Comparison of ENCODE assay signal across 21 cellular contexts in genomic region chr2:37181726-37182684, GRCh38. TPM values are rescaled to one million over a fixed set of nuclear protein-coding genes. Genes with fewer than 3 reads are reported as not detected.
DNase-seq lines count a peak whose midpoint lies in the region; ATAC-seq and TF ChIP-seq lines count a peak whose summit lies in the region.
"Had no signal": no experiment of that assay in that cellular context is flagged by ENCODE, and none has a peak within 500 bp of the region (broad histone marks: within the 10 kb centered on the region; RNA-seq: fewer than 3 reads in every experiment).

No MANE protein-coding gene starts in this region.

- no peak overlapping the region for H3K4me3 Mint-ChIP-seq in endothelial cell (ENCODE audit: unreplicated experiment)
- H3K4me3 Mint-ChIP-seq: neural crest cell had no signal

- DNase-seq in NCI-H460 (ENCODE audit: extremely low read depth, low read depth) (peak; percentile 74), endothelial cell (ENCODE audit: low spot score) (no peak), NCI-H446 (lab: John Stamatoyannopoulos, UW) (no peak), NCI-H748 (lab: John Stamatoyannopoulos, UW; ENCODE audit: unreplicated experiment) (no peak), NCI-H510A (lab: John Stamatoyannopoulos, UW) (no peak)
- DNase-seq: activated CD8-positive, alpha-beta memory T cell treated with anti-CD3 and anti-CD28 coated beads, Interleukin-2, amount 50 U/mL, for 4 hours; activated naive CD4-positive, alpha-beta T cell treated with Interleukin-2 at 50 U/mL for 16 hours; brain microvascular endothelial cell; GOT3; KBM-7; NCI-H1092 treated with DMSO at 0.1 percent for 48 hours; NCI-H2171 had no signal

- H3K9ac ChIP-seq in ES-I3 (ENCODE audit: low read depth, low read length), result peak overlapping the region; percentile 21; the same call in 1 of the 2 replicates
- H3K9ac ChIP-seq in parathyroid adenoma, result no peak overlapping the region
- H3K9ac ChIP-seq: BLaER1 treated with 17β-estradiol and CSF1 and Interleukin-3, amounts not matched to agents 10 nM and 100 nM had no signal

- peak overlapping the region; percentile 61 for H3K4me2 ChIP-seq in parathyroid adenoma (ENCODE audit: low read length)
- H3K4me2 ChIP-seq: BLaER1 treated with 17β-estradiol and CSF1 and Interleukin-3, amounts not matched to agents 10 nM and 100 nM had no signal

- H3K9me3 ChIP-seq in ES-I3 (ENCODE audit: control insufficient read depth, insufficient read depth, low read length), result no peaks in the 10 kb centered on the region
- no peaks in the 10 kb centered on the region for H3K9me3 ChIP-seq in parathyroid adenoma (ENCODE audit: control insufficient read depth, low read length)
- H3K9me3 ChIP-seq: BLaER1 treated with 17β-estradiol and CSF1 and Interleukin-3, amounts not matched to agents 10 nM and 100 nM; thyroid gland had no signal

- no peak overlapping the region for H3K27ac ChIP-seq in parathyroid adenoma
- H3K27ac ChIP-seq: BLaER1 treated with 17β-estradiol and CSF1 and Interleukin-3, amounts not matched to agents 10 nM and 100 nM; brain microvascular endothelial cell; thyroid gland had no signal

- no peak for TF ChIP-seq CTCF in endothelial cell (IDR thresholded peaks at IDR 0.05; ENCODE audit: unreplicated experiment)
- TF ChIP-seq CTCF in parathyroid adenoma (IDR thresholded peaks at IDR 0.05), result no peak

- H3K36me3 ChIP-seq in ES-I3 (ENCODE audit: insufficient read depth, low read length), result no peaks in the 10 kb centered on the region
- H3K36me3 ChIP-seq in parathyroid adenoma (ENCODE audit: control insufficient read depth, insufficient read depth, low read length), result no peaks in the 10 kb centered on the region
- H3K36me3 ChIP-seq: BLaER1 treated with 17β-estradiol and CSF1 and Interleukin-3, amounts not matched to agents 10 nM and 100 nM; brain microvascular endothelial cell; thyroid gland had no signal

- H3K27me3 ChIP-seq in parathyroid adenoma (ENCODE audit: control insufficient read depth, insufficient read depth, low read length), result no peaks in the 10 kb centered on the region
- H3K27me3 ChIP-seq: BLaER1 treated with 17β-estradiol and CSF1 and Interleukin-3, amounts not matched to agents 10 nM and 100 nM; brain microvascular endothelial cell; thyroid gland had no signal

- no peaks in the 10 kb centered on the region for H3K36me3 Mint-ChIP-seq in endothelial cell (ENCODE audit: low read depth, unreplicated experiment)

- H3K79me2 ChIP-seq in parathyroid adenoma, result no peaks in the 10 kb centered on the region

- H3K4me1 ChIP-seq in ES-I3 (ENCODE audit: insufficient read depth, low read length), result peaks cover 19% of the 10 kb centered on the region
- peaks cover 5% of the 10 kb centered on the region for H3K4me1 ChIP-seq in parathyroid adenoma
- H3K4me1 ChIP-seq: BLaER1 treated with 17β-estradiol and CSF1 and Interleukin-3, amounts not matched to agents 10 nM and 100 nM; thyroid gland had no signal

- peak overlapping the region; percentile 1 for H2AFZ ChIP-seq in parathyroid adenoma

- peaks cover 7% of the 10 kb centered on the region for H3K4me1 Mint-ChIP-seq in endothelial cell (ENCODE audit: unreplicated experiment)
- H3K4me1 Mint-ChIP-seq: neural crest cell had no signal

- H3K27me3 Mint-ChIP-seq in endothelial cell (ENCODE audit: unreplicated experiment), result no peaks in the 10 kb centered on the region

- H3K4me3 ChIP-seq in parathyroid adenoma (ENCODE audit: low read depth, low read length), result no peak overlapping the region
- H3K4me3 ChIP-seq: BLaER1 treated with 17β-estradiol and CSF1 and Interleukin-3, amounts not matched to agents 10 nM and 100 nM; lung; thyroid gland had no signal

- H3K27ac Mint-ChIP-seq in endothelial cell (ENCODE audit: unreplicated experiment), result peak overlapping the region; percentile 58

- no peak for ATAC-seq in HG02588 (IDR thresholded peaks at IDR 0.05; ENCODE audit: unreplicated experiment)
- ATAC-seq: Right ventricle myocardium inferior had no signal

- no peaks in the 10 kb centered on the region for H3K9me3 Mint-ChIP-seq in endothelial cell (ENCODE audit: unreplicated experiment)
- H3K9me3 Mint-ChIP-seq: neural crest cell had no signal

RNA-seq across cellular contexts. Expression of gene SULT6B1, which starts 6.5 kb away (rescaled TPM):
- total RNA-seq in NCI-H460 (2014; rRNA removed; shearing (Covaris generic)), result not detected in 2 replicates
- not detected in 2 replicates for polyA plus RNA-seq in NCI-H460 (2014; cell fraction: nucleus; rRNA removed)
- not detected for total RNA-seq in endothelial cell (ENCODE audit: unreplicated experiment)
- total RNA-seq: lung; neural crest cell; Right ventricle myocardium inferior; T-helper 2 cell treated with Interferon-gamma antibody and Interleukin-4, amounts not matched to agents 100 ng/mL and 5 ng/mL, for 36 hours; thyroid gland had no signal
- polyA plus RNA-seq: lung had no signal

RNA-seq across cellular contexts. Expression of gene CEBPZOS, which starts 14.3 kb away (rescaled TPM):
- 61.2 and 69.0 TPM in 2 replicates for total RNA-seq in NCI-H460 (2014; rRNA removed; shearing (Covaris generic))
- 52.3 and 75.8 TPM in 2 replicates for polyA plus RNA-seq in NCI-H460 (2014; cell fraction: nucleus; rRNA removed)
- 18.5 TPM for total RNA-seq in endothelial cell (ENCODE audit: unreplicated experiment)
- total RNA-seq: neural crest cell had no signal

RNA-seq across cellular contexts. Expression of gene EIF2AK2, which starts 25.2 kb away (rescaled TPM):
- 28.4 and 31.8 TPM in 2 replicates for total RNA-seq in NCI-H460 (2014; rRNA removed; shearing (Covaris generic))
- polyA plus RNA-seq in NCI-H460 (2014; cell fraction: nucleus; rRNA removed), result 15.2 and 27.1 TPM in 2 replicates
- 32.9 TPM for total RNA-seq in endothelial cell (ENCODE audit: unreplicated experiment)

RNA-seq across cellular contexts. Expression of gene CEBPZ, which starts 49.4 kb away (rescaled TPM):
- 68.6 and 70.5 TPM in 2 replicates for total RNA-seq in NCI-H460 (2014; rRNA removed; shearing (Covaris generic))
- 35.1 and 75.7 TPM in 2 replicates for polyA plus RNA-seq in NCI-H460 (2014; cell fraction: nucleus; rRNA removed)
- 41.2 TPM for total RNA-seq in endothelial cell (ENCODE audit: unreplicated experiment)

RNA-seq across cellular contexts. Expression of gene NDUFAF7, which starts 49.5 kb away (rescaled TPM):
- 16.6 and 21.0 TPM in 2 replicates for total RNA-seq in NCI-H460 (2014; rRNA removed; shearing (Covaris generic))
- polyA plus RNA-seq in NCI-H460 (2014; cell fraction: nucleus; rRNA removed), result 67.0 and 69.9 TPM in 2 replicates
- total RNA-seq in endothelial cell (ENCODE audit: unreplicated experiment), result 16.6 TPM
